In genomic region chr4:4387531-4388311, GRCh38 we compare ENCODE assay signal across 8 cellular contexts. TPM values are rescaled to one million over a fixed set of nuclear protein-coding genes. Genes with fewer than 3 reads are reported as not detected.
DNase-seq lines count a peak whose midpoint lies in the region; ATAC-seq and TF ChIP-seq lines count a peak whose summit lies in the region.

No MANE protein-coding gene starts in this region.

- TF ChIP-seq CTCF in ascending aorta (IDR thresholded peaks at IDR 0.05), result no peak
- no peak for TF ChIP-seq CTCF in left lung (IDR thresholded peaks at IDR 0.05)
- TF ChIP-seq CTCF in type B pancreatic cell (conservative IDR thresholded peaks at IDR 0.05), result no peak

- peaks cover 77% of the 10 kb centered on the region for H3K27me3 Mint-ChIP-seq in activated naive CD4-positive, alpha-beta T cell treated with anti-CD3 and anti-CD28 coated beads, Interleukin-2, amount 10 ng/mL, durations not matched to agents 7 days and 5 days
- peaks cover 44% of the 10 kb centered on the region for H3K27me3 Mint-ChIP-seq in type B pancreatic cell

- H3K4me1 ChIP-seq in ascending aorta (peaks cover 4 to 8% of the 10 kb centered on the region in 2 donors), left lung (peaks cover 12 to 27% of the 10 kb centered on the region in 2 donors)

- H3K27me3 ChIP-seq in ascending aorta (peaks cover 9% of the 10 kb centered on the region), left lung (peaks cover 45 to 98% of the 10 kb centered on the region in 2 donors)

- H3K27ac ChIP-seq in ascending aorta (no peak overlapping the region), left lung (no peak overlapping the region)

- no peaks in the 10 kb centered on the region for H3K36me3 Mint-ChIP-seq in activated naive CD4-positive, alpha-beta T cell treated with anti-CD3 and anti-CD28 coated beads, Interleukin-2, amount 10 ng/mL, durations not matched to agents 7 days and 5 days
- peaks cover 8% of the 10 kb centered on the region for H3K36me3 Mint-ChIP-seq in type B pancreatic cell

- DNase-seq in activated naive CD4-positive, alpha-beta T cell treated with anti-CD3 and anti-CD28 coated beads, Interleukin-2, amount 10 ng/mL, durations not matched to agents 7 days and 5 days, result peak; percentile 42
- DNase-seq in activated naive CD4-positive, alpha-beta T cell (lab: John Stamatoyannopoulos, UW), result no peak
- DNase-seq in ascending aorta (ENCODE audit: low spot score in 2 of 2) (no peak), left lung (no peak), type B pancreatic cell (ENCODE audit: extremely low spot score, unreplicated experiment) (no peak), NCI-H128 (lab: John Stamatoyannopoulos, UW; ENCODE audit: unreplicated experiment) (no peak)

- CTCF ChIA-PET in activated naive CD4-positive, alpha-beta T cell treated with anti-CD3 and anti-CD28 coated beads, Interleukin-2, amount 10 ng/mL, durations not matched to agents 7 days and 5 days (lab: Charles Lee), result no interaction called here

- ATAC-seq in left lung, result peak; percentile 6
- ATAC-seq in GM18502 (IDR thresholded peaks at IDR 0.05; ENCODE audit: poor library complexity, unreplicated experiment), result no peak
- ATAC-seq in GM21367 (IDR thresholded peaks at IDR 0.05; ENCODE audit: unreplicated experiment), result no peak

- H3K4me1 Mint-ChIP-seq in activated naive CD4-positive, alpha-beta T cell treated with anti-CD3 and anti-CD28 coated beads, Interleukin-2, amount 10 ng/mL, durations not matched to agents 7 days and 5 days, result peaks cover 17% of the 10 kb centered on the region
- H3K4me1 Mint-ChIP-seq in type B pancreatic cell (ENCODE audit: unreplicated experiment), result peaks cover 9% of the 10 kb centered on the region

- no peak overlapping the region for H3K27ac Mint-ChIP-seq in activated naive CD4-positive, alpha-beta T cell treated with anti-CD3 and anti-CD28 coated beads, Interleukin-2, amount 10 ng/mL, durations not matched to agents 7 days and 5 days
- H3K27ac Mint-ChIP-seq in type B pancreatic cell, result peak overlapping the region; percentile 85

- H3K9me3 ChIP-seq in ascending aorta (no peaks in the 10 kb centered on the region), left lung (no peaks in the 10 kb centered on the region)

- no peaks in the 10 kb centered on the region for H3K9me3 Mint-ChIP-seq in activated naive CD4-positive, alpha-beta T cell treated with anti-CD3 and anti-CD28 coated beads, Interleukin-2, amount 10 ng/mL, durations not matched to agents 7 days and 5 days
- H3K9me3 Mint-ChIP-seq in type B pancreatic cell, result no peaks in the 10 kb centered on the region

- peak overlapping the region; percentile 42 to 60 for H3K4me3 ChIP-seq in ascending aorta
- H3K4me3 ChIP-seq in left lung, result peak overlapping the region; percentile 22 to 29

- H3K36me3 ChIP-seq in ascending aorta, result no peaks in the 10 kb centered on the region
- H3K36me3 ChIP-seq in left lung, result no peaks in the 10 kb centered on the region

- intact Hi-C loops in ascending aorta (cut with DNase I), result no loop called here
- intact Hi-C loops in left lung (cut with DNase I), result no loop called here

- H3K4me3 Mint-ChIP-seq in activated naive CD4-positive, alpha-beta T cell treated with anti-CD3 and anti-CD28 coated beads, Interleukin-2, amount 10 ng/mL, durations not matched to agents 7 days and 5 days, result peak overlapping the region; percentile 67
- peak overlapping the region; percentile 87 for H3K4me3 Mint-ChIP-seq in type B pancreatic cell

RNA-seq across cellular contexts. Expression of gene NSG1, which starts 0.8 kb away (rescaled TPM):
- not detected for total RNA-seq in ascending aorta
- total RNA-seq in left lung, result 1 to 10 TPM in 1 of 2 donors, under 1 TPM in 1; 0.86 to 5.5 TPM
- 71.9 and 216 TPM in 2 replicates for total RNA-seq in type B pancreatic cell (ENCODE audit: low replicate concordance)

Comparison
In these comparisons a context has a peak if more than half of its experiments do, and no peak if none do; other contexts are left out.
1. RNA of gene NSG1, which starts 0.8 kb away (total RNA-seq): 71.9 to 216 TPM in type B pancreatic cell; 0.86 to 5.5 TPM in left lung and not detected in ascending aorta (single experiment); every median in the first group is over 10 times any median in the second.